24 cellular contexts compared by ENCODE assay signal in the genomic region with DNA sequence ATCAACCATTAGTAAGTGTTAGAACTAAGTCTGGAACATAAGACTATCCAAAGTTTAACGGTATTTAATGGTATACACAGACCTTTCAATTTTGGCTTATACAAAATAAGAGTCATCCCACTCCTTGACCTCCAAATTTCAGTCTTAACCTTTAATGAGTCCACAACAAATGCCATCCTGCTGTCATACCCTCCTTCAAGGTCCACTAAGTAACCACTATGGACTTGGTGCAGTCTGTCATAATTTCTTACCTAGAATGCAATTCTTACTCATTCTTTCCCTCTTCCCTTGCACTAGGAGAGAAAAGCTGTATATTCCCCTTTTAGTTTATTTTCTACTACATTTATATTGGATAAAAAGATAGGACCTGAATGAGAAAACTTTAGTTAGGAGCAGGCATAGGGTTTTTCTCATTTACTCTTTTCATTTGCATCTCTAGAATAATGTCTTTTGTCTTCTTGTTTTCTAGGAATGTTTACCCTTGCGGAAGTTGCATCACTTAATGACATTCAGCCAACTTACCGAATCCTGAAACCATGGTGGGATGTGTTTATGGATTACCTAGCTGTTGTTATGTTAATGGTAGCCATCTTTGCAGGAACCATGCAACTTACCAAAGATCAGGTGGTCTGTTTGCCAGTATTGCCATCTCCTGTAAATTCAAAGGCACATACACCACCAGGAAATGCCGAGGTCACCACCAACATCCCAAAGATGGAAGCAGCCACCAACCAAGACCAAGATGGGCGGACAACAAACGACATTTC.
"Had no signal": no experiment of that assay in that cellular context is flagged by ENCODE, and none has a peak within 500 bp of the region (broad histone marks: within the 10 kb centered on the region; RNA-seq: fewer than 3 reads in every experiment).

No MANE protein-coding gene starts in this region.

- H3K27ac Mint-ChIP-seq: immature natural killer cell, memory B cell, mesothelial cell of epicardium, natural killer cell had no signal

- H3K4me1 ChIP-seq: lower lobe of right lung, pancreas, transverse colon had no signal

- H3K9me3 Mint-ChIP-seq: immature natural killer cell, memory B cell, natural killer cell had no signal

- H3K36me3 ChIP-seq: thoracic aorta, transverse colon had no signal

- H3K27me3 ChIP-seq: esophagus muscularis mucosa, gastrocnemius medialis, heart right ventricle, pancreas, spleen, stomach, transverse colon had no signal

- ATAC-seq: gastrocnemius medialis, heart right ventricle, left cardiac atrium, lower lobe of right lung, natural killer cell, psoas muscle, sciatic nerve had no signal

- H3K4me3 Mint-ChIP-seq: immature natural killer cell, memory B cell, mesothelial cell of epicardium, natural killer cell had no signal

- FAIRE-seq: keratinocyte, pancreas had no signal

- H3K27me3 Mint-ChIP-seq: memory B cell had no signal

- H3K4me3 ChIP-seq: esophagus muscularis mucosa, gastrocnemius medialis, heart right ventricle, left ventricle myocardium inferior, lower lobe of right lung, pancreas, psoas muscle, spleen, stomach, thoracic aorta, transverse colon had no signal

- H3K4me1 Mint-ChIP-seq: immature natural killer cell, mesothelial cell of epicardium had no signal

- H3K9me3 ChIP-seq: esophagus muscularis mucosa, gastrocnemius medialis, heart right ventricle, left ventricle myocardium inferior, lower lobe of right lung, pancreas, psoas muscle, spleen, stomach, thoracic aorta, transverse colon had no signal

- DNase-seq: effector memory CD4-positive, alpha-beta T cell; gastrocnemius medialis; heart right ventricle; hypothalamus; immature natural killer cell; left cardiac atrium; left ventricle myocardium inferior; lower lobe of right lung; natural killer cell; occipital lobe; psoas muscle; spleen; stimulated activated CD4-positive, alpha-beta T cell treated with anti-CD3 and anti-CD28 coated beads, Interleukin-2, amount 100 ng/mL, for 24 hours; stomach; substantia nigra; transverse colon had no signal

- H3K27ac ChIP-seq: epithelial cell of prostate, esophagus muscularis mucosa, gastrocnemius medialis, heart right ventricle, left ventricle myocardium inferior, lower lobe of right lung, pancreas, psoas muscle, spleen, stomach, thoracic aorta, transverse colon had no signal
